ENCODE assay signal across 22 cellular contexts in genomic region chr15:99586121-99586520, GRCh38.
"Had no signal": no experiment of that assay in that cellular context is flagged by ENCODE, and none has a peak within 500 bp of the region (broad histone marks: within the 10 kb centered on the region; RNA-seq: fewer than 3 reads in every experiment).

No MANE protein-coding gene starts in this region.

- H3K9me3 ChIP-seq: colonic mucosa had no signal

- H3K4me2 ChIP-seq: hepatocyte had no signal

- H3K27me3 Mint-ChIP-seq: dendritic cell treated with granulocyte-macrophage colony-stimulating factor and Interleukin-4, amounts not matched to agents 40 ng/mL and 50 ng/mL, for 4 days; effector memory CD8-positive, alpha-beta T cell; naive thymus-derived CD4-positive, alpha-beta T cell had no signal

- ATAC-seq: effector memory CD8-positive, alpha-beta T cell; foreskin keratinocyte; gastroesophageal sphincter; heart left ventricle; left colon; left lobe of liver; lower lobe of right lung; naive thymus-derived CD4-positive, alpha-beta T cell had no signal

- H2AFZ ChIP-seq: hepatocyte had no signal

- H3K4me3 Mint-ChIP-seq: dendritic cell treated with granulocyte-macrophage colony-stimulating factor and Interleukin-4, amounts not matched to agents 40 ng/mL and 50 ng/mL, for 4 days; effector memory CD8-positive, alpha-beta T cell; immature natural killer cell; mesothelial cell of epicardium; naive thymus-derived CD4-positive, alpha-beta T cell had no signal

- H3K27me3 ChIP-seq: colonic mucosa, esophagus muscularis mucosa, foreskin keratinocyte, gastroesophageal sphincter, heart left ventricle, hepatocyte had no signal

- H3K4me1 ChIP-seq: colonic mucosa had no signal

- H3K36me3 ChIP-seq: colonic mucosa, esophagus muscularis mucosa, gastroesophageal sphincter, lower lobe of right lung had no signal

- H3K27ac Mint-ChIP-seq: dendritic cell treated with granulocyte-macrophage colony-stimulating factor and Interleukin-4, amounts not matched to agents 40 ng/mL and 50 ng/mL, for 4 days; effector memory CD8-positive, alpha-beta T cell; immature natural killer cell; mesothelial cell of epicardium; naive thymus-derived CD4-positive, alpha-beta T cell had no signal

- H3K4me3 ChIP-seq: colonic mucosa, esophagus muscularis mucosa, gastroesophageal sphincter, heart left ventricle, hepatocyte, left ventricle myocardium inferior, lower lobe of right lung had no signal

- H3K27ac ChIP-seq: colonic mucosa, esophagus muscularis mucosa, foreskin keratinocyte, gastroesophageal sphincter, heart left ventricle, hepatocyte, left ventricle myocardium inferior, lower lobe of right lung had no signal

- DNase-seq: colonic mucosa; cortex of kidney; effector CD8-positive, alpha-beta T cell; effector memory CD8-positive, alpha-beta T cell; foreskin keratinocyte; heart left ventricle; hypothalamus; immature natural killer cell; islet precursor cell; kidney; kidney glomerular epithelial cell; left colon; left ventricle myocardium inferior; lower lobe of right lung; mesenchymal stem cell; naive thymus-derived CD4-positive, alpha-beta T cell had no signal

- H3K9me3 Mint-ChIP-seq: effector memory CD8-positive, alpha-beta T cell had no signal
